16 cellular contexts compared by ENCODE assay signal in genomic region chr13:21058361-21058760, GRCh38. TPM values are rescaled to one million over a fixed set of nuclear protein-coding genes. Genes with fewer than 3 reads are reported as not detected.
DNase-seq lines count a peak whose midpoint lies in the region; ATAC-seq and TF ChIP-seq lines count a peak whose summit lies in the region.
"Had no signal": no experiment of that assay in that cellular context is flagged by ENCODE, and none has a peak within 500 bp of the region (broad histone marks: within the 10 kb centered on the region; RNA-seq: fewer than 3 reads in every experiment).

No MANE protein-coding gene starts in this region.

- H3K9ac ChIP-seq in OCI-LY3 (ENCODE audit: low read length) (no peak overlapping the region), endodermal cell (ENCODE audit: extremely low read depth, low read length, poor library complexity, severe bottlenecking) (no peak overlapping the region), trophoblast cell (ENCODE audit: low read length) (no peak overlapping the region)

- H3K79me2 ChIP-seq in OCI-LY3 (ENCODE audit: low read length), result no peaks in the 10 kb centered on the region
- peaks cover 32% of the 10 kb centered on the region for H3K79me2 ChIP-seq in trophoblast cell (ENCODE audit: control insufficient read depth, insufficient read depth, low read length, poor library complexity)

- 70 to 80% methylated on average over 1 to 2 of the region's 2 CpGs for WGBS in endodermal cell (ENCODE audit: insufficient coverage in 1 of 2, insufficient read length in 1 of 2), 2 experiments
- WGBS in trophoblast cell (ENCODE audit: extremely low coverage, insufficient coverage, insufficient read length), result no CpG with 5 or more reads among the region's 2 CpGs

- peak overlapping the region; percentile 16 for H3K4ac ChIP-seq in trophoblast cell (ENCODE audit: low read depth, low read length)

- no peaks in the 10 kb centered on the region for H3K9me3 Mint-ChIP-seq in endodermal cell
- no peaks in the 10 kb centered on the region for H3K9me3 Mint-ChIP-seq in stimulated activated memory B cell treated with anti-CD40 and anti-IgM and Interleukin-4, amounts not matched to agents 10 μg/mL and 1 μg/mL and 100 μg/mL, for 72 hours

- no peak overlapping the region for H3K27ac Mint-ChIP-seq in endodermal cell
- H3K27ac Mint-ChIP-seq in stimulated activated memory B cell treated with anti-CD40 and anti-IgM and Interleukin-4, amounts not matched to agents 10 μg/mL and 1 μg/mL and 100 μg/mL, for 72 hours, result no peak overlapping the region

- H4K91ac ChIP-seq in trophoblast cell (ENCODE audit: low read depth, low read length), result no peak overlapping the region

- H2AFZ ChIP-seq in OCI-LY3 (ENCODE audit: low read depth, low read length), result 0 out of 2 replicates have a peak overlapping the region, but pooled peaks have one; percentile 6
- H2AFZ ChIP-seq in trophoblast cell (ENCODE audit: insufficient read depth, low read length, poor library complexity), result no peak overlapping the region

- H2BK5ac ChIP-seq in trophoblast cell (ENCODE audit: low read depth, low read length, poor library complexity), result no peak overlapping the region

- H3K36me3 Mint-ChIP-seq in endodermal cell (ENCODE audit: low read depth), result peaks cover 8% of the 10 kb centered on the region
- H3K36me3 Mint-ChIP-seq in stimulated activated memory B cell treated with anti-CD40 and anti-IgM and Interleukin-4, amounts not matched to agents 10 μg/mL and 1 μg/mL and 100 μg/mL, for 72 hours, result no peaks in the 10 kb centered on the region

- H3K9me3 ChIP-seq in OCI-LY3 (ENCODE audit: insufficient read depth, low read length) (no peaks in the 10 kb centered on the region), endodermal cell (ENCODE audit: control insufficient read depth, low read length) (no peaks in the 10 kb centered on the region), trophoblast cell (ENCODE audit: insufficient read depth, low read depth, low read length) (no peaks in the 10 kb centered on the region)
- H3K9me3 ChIP-seq: esophagus muscularis mucosa had no signal

- H3K36me3 ChIP-seq in OCI-LY3 (replicated peaks; ENCODE audit: low read depth, low read length), result no peaks in the 10 kb centered on the region
- H3K36me3 ChIP-seq in endodermal cell (ENCODE audit: control insufficient read depth, insufficient read depth, low read length), result peaks cover 29% of the 10 kb centered on the region
- H3K36me3 ChIP-seq in trophoblast cell (ENCODE audit: control insufficient read depth in 1 of 2, insufficient read depth in 2 of 2, low read length in 2 of 2), result peaks cover 1 to 3% of the 10 kb centered on the region in 2 experiments

- H3K14ac ChIP-seq in trophoblast cell (ENCODE audit: low read length), result no peak overlapping the region

- H3K23ac ChIP-seq in trophoblast cell (ENCODE audit: low read length), result no peak overlapping the region

- ATAC-seq in HG02852 (IDR thresholded peaks at IDR 0.05; ENCODE audit: unreplicated experiment) (no peak), HG03439 (IDR thresholded peaks at IDR 0.05; ENCODE audit: unreplicated experiment) (no peak)
- no peak for ATAC-seq in stimulated activated memory B cell treated with anti-CD40 and anti-IgM and Interleukin-4, amounts not matched to agents 10 μg/mL and 1 μg/mL and 100 μg/mL, for 72 hours
- ATAC-seq: activated CD4-positive, CD25-positive, alpha-beta regulatory T cell treated with anti-CD3 and anti-CD28 coated beads, Interleukin-2, amount 50 U/mL, for 24 hours; left cardiac atrium had no signal

- H2BK12ac ChIP-seq in trophoblast cell (ENCODE audit: low read length), result no peak overlapping the region

- peaks cover 8% of the 10 kb centered on the region for H3K4me1 Mint-ChIP-seq in endodermal cell
- H3K4me1 Mint-ChIP-seq in stimulated activated memory B cell treated with anti-CD40 and anti-IgM and Interleukin-4, amounts not matched to agents 10 μg/mL and 1 μg/mL and 100 μg/mL, for 72 hours, result peaks cover 6% of the 10 kb centered on the region

- peaks cover 2% of the 10 kb centered on the region for H3K27me3 Mint-ChIP-seq in endodermal cell (ENCODE audit: insufficient read depth)
- peaks cover 21% of the 10 kb centered on the region for H3K27me3 Mint-ChIP-seq in stimulated activated memory B cell treated with anti-CD40 and anti-IgM and Interleukin-4, amounts not matched to agents 10 μg/mL and 1 μg/mL and 100 μg/mL, for 72 hours

- H3K27ac ChIP-seq in OCI-LY3 (ENCODE audit: low read length) (no peak overlapping the region), endodermal cell (ENCODE audit: low read depth, low read length) (no peak overlapping the region), trophoblast cell (ENCODE audit: low read depth, low read length) (no peak overlapping the region)

- H3K4me1 ChIP-seq in OCI-LY3 (ENCODE audit: low read length) (0 out of 2 replicates have a peak, but pooled peaks cover 4% of the 10 kb centered on the region), endodermal cell (ENCODE audit: control insufficient read depth, insufficient read depth, low read length) (no peaks in the 10 kb centered on the region), trophoblast cell (ENCODE audit: control insufficient read depth in 1 of 2, insufficient read depth in 2 of 2, low read length in 2 of 2) (peaks cover 0 to under 1% of the 10 kb centered on the region in 2 experiments)

- no peaks in the 10 kb centered on the region for H4K20me1 ChIP-seq in OCI-LY3 (ENCODE audit: insufficient read depth, low read length)

- no peak overlapping the region for H4K8ac ChIP-seq in trophoblast cell (ENCODE audit: low read depth, low read length)

- no peak overlapping the region for H3K18ac ChIP-seq in trophoblast cell (ENCODE audit: low read length)

- peaks cover 13% of the 10 kb centered on the region for H3K79me1 ChIP-seq in trophoblast cell (ENCODE audit: low read length)

- no peak overlapping the region for H3K4me3 ChIP-seq in OCI-LY3 (ENCODE audit: low read length)
- peak overlapping the region; percentile 80 for H3K4me3 ChIP-seq in endodermal cell (ENCODE audit: low read length)
- H3K4me3 ChIP-seq in trophoblast cell (ENCODE audit: low read depth, low read length), result no peak overlapping the region

- DNase-seq in DMS114 treated with DMSO at 0.1 percent for 48 hours (lab: John Stamatoyannopoulos, UW; ENCODE audit: unreplicated experiment) (peak; percentile 48), endodermal cell (no peak), trophoblast cell (peak in 1 of 2 donors; percentile 43), hippocampal formation (lab: John Stamatoyannopoulos, UW) (no peak)
- DNase-seq: DMS53; left cardiac atrium; NCI-H226; occipital lobe; stimulated activated CD4-positive, alpha-beta T cell treated with anti-CD3 and anti-CD28 coated beads, Interleukin-2, amount 100 ng/mL, for 24 hours; stimulated activated naive CD4-positive, alpha-beta T cell treated with Interleukin-2 at 50 U/mL for 16 hours had no signal

- H3K4me3 Mint-ChIP-seq in endodermal cell, result peak overlapping the region; percentile 73
- no peak overlapping the region for H3K4me3 Mint-ChIP-seq in stimulated activated memory B cell treated with anti-CD40 and anti-IgM and Interleukin-4, amounts not matched to agents 10 μg/mL and 1 μg/mL and 100 μg/mL, for 72 hours

- no peak overlapping the region for H2AK5ac ChIP-seq in trophoblast cell (ENCODE audit: low read length)

- no peak overlapping the region for H4K12ac ChIP-seq in trophoblast cell (ENCODE audit: low read depth, low read length)

- TF ChIP-seq CTCF in OCI-LY3 (IDR thresholded peaks at IDR 0.05; ENCODE audit: low read depth, low read length) (no peak), endodermal cell (conservative IDR thresholded peaks at IDR 0.05) (no peak)

- H3K27me3 ChIP-seq in OCI-LY3 (ENCODE audit: low read depth, low read length), result no peaks in the 10 kb centered on the region
- H3K27me3 ChIP-seq in endodermal cell (ENCODE audit: control insufficient read depth, insufficient read depth, low read length, poor library complexity, severe bottlenecking), result no peaks in the 10 kb centered on the region
- H3K27me3 ChIP-seq in trophoblast cell (ENCODE audit: insufficient read depth, low read length), result no peaks in the 10 kb centered on the region

- no peak overlapping the region for H3K4me2 ChIP-seq in OCI-LY3 (ENCODE audit: low read length)
- no peak overlapping the region for H3K4me2 ChIP-seq in trophoblast cell (ENCODE audit: low read length)

- H2BK120ac ChIP-seq in trophoblast cell (ENCODE audit: insufficient read depth, low read length, poor library complexity), result no peak overlapping the region

RNA-seq across cellular contexts. Expression of gene LATS2, which starts 3.0 kb away (rescaled TPM):
- total RNA-seq in endodermal cell, result 10 to 100 TPM; 26.2 to 35.4 TPM
- 15.3 TPM for polyA plus RNA-seq in endodermal cell (2013, experiment 1 of 2)
- 15.9 TPM for polyA plus RNA-seq in endodermal cell (2013, experiment 2 of 2)
- polyA plus RNA-seq in trophoblast cell (2013), result 33.1 and 34.6 TPM in 2 replicates
